In the genomic region with DNA sequence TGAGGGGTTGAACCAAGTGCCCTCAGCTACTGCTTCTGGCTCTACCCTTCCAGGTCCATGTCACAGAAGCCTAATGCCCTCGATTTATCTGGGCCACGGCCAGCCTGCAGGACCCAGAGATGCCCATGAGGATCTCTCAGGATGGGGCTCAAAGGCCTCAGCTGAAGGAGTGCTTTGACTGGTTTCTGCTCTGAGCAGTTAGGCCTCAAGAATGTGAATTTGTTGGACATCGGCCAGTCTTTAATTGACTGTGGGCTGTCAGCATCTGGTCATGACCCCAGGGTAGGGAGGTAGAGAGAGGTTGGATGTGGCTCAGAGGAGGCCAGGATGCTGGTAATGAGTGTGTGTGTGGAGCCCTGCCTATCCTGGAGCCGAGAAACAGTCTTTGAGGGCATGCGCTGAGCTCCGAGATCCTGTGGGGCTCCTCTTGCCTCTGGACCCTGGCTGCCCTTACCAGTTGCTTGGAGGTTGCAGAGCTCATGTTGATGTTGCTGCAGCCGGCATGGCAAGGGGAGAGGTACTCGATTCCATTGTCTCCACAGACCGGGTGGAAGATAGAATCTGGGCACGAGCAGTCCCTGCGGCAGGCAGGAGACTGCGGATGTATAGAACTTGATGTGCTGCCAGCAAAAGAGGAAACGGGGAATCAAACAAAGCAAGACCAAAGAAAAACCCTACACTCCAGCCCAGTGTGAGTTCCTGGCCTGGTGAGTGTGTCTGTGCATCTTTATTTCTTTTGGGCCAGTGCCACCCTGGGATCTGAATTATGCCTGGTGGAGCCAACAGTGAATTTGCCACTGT, we compare ENCODE assay signal across 10 cellular contexts. TPM values are rescaled to one million over a fixed set of nuclear protein-coding genes. Genes with fewer than 3 reads are reported as not detected.
DNase-seq lines count a peak whose midpoint lies in the region; ATAC-seq and TF ChIP-seq lines count a peak whose summit lies in the region.
"Had no signal": no experiment of that assay in that cellular context is flagged by ENCODE, and none has a peak within 500 bp of the region (broad histone marks: within the 10 kb centered on the region; RNA-seq: fewer than 3 reads in every experiment).

No MANE protein-coding gene starts in this region.

- ATAC-seq in lung (ENCODE audit: insufficient read depth, low FRiP score) = no peak
- ATAC-seq: activated CD4-positive, CD25-positive, alpha-beta regulatory T cell treated with anti-CD3 and anti-CD28 coated beads, Interleukin-2, amount 50 U/mL, for 24 hours had no signal

- H3K36me3 ChIP-seq in Loucy (ENCODE audit: insufficient read depth, low read length) (no peaks in the 10 kb centered on the region), lung (ENCODE audit: control insufficient read depth in 2 of 2, insufficient read depth in 2 of 2, low read length in 2 of 2) (peaks cover 0 to 4% of the 10 kb centered on the region in 2 donors), MM.1S (replicated peaks; ENCODE audit: insufficient read depth, low read length) (no peaks in the 10 kb centered on the region)

- H3K4me1 ChIP-seq in Loucy (ENCODE audit: insufficient read depth, low read length, poor library complexity, severe bottlenecking) (peaks cover 53% of the 10 kb centered on the region), lung (ENCODE audit: control insufficient read depth in 2 of 2, insufficient read depth in 2 of 2, low read length in 2 of 2) (peaks cover 0 to 32% of the 10 kb centered on the region in 2 donors), MM.1S (ENCODE audit: low read length) (peaks cover 12% of the 10 kb centered on the region)

- no peak overlapping the region for H3K9ac ChIP-seq in Loucy (ENCODE audit: low read depth, low read length, poor library complexity, severe bottlenecking)
- H3K9ac ChIP-seq in MM.1S (ENCODE audit: low read length) = no peak overlapping the region

- peaks cover 3% of the 10 kb centered on the region for H3K27me3 ChIP-seq in AG04450 (ENCODE audit: control insufficient read depth, insufficient read depth, low read length)
- H3K27me3 ChIP-seq in Loucy (ENCODE audit: insufficient read depth, low read length, poor library complexity, severe bottlenecking) = no peaks in the 10 kb centered on the region
- H3K27me3 ChIP-seq in lung (ENCODE audit: control insufficient read depth, insufficient read depth) = no peaks in the 10 kb centered on the region
- H3K27me3 ChIP-seq in MM.1S (replicated peaks; ENCODE audit: insufficient read depth, low read length) = no peaks in the 10 kb centered on the region

- H3K27ac Mint-ChIP-seq in activated naive CD4-positive, alpha-beta T cell treated with anti-CD3 and anti-CD28 coated beads, Interleukin-2, amount 10 ng/mL, durations not matched to agents 7 days and 5 days = no peak overlapping the region

- 45 to 48% methylated on average over 13 of the region's 13 CpGs for WGBS in lung, 2 donors

- H3K9me3 ChIP-seq in AG04450 (ENCODE audit: control insufficient read depth, insufficient read depth, low read length) (no peaks in the 10 kb centered on the region; the same call in 1 of the 2 replicates), Loucy (ENCODE audit: insufficient read depth, low read depth, low read length) (no peaks in the 10 kb centered on the region), lung (ENCODE audit: control insufficient read depth in 2 of 2, insufficient read depth in 1 of 2, low read length in 1 of 2) (peaks cover 0 to 2% of the 10 kb centered on the region in 2 donors), MM.1S (replicated peaks; ENCODE audit: insufficient read depth, low read length) (no peaks in the 10 kb centered on the region)
- H3K9me3 ChIP-seq: Caco-2 had no signal

- DNase-seq in AG04450 (ENCODE audit: low read depth, low spot score) (no peak), cerebellar cortex (ENCODE audit: low spot score) (peak; percentile 49), lung (ENCODE audit: low spot score) (peak; percentile 43), NCI-H526 treated with DMSO at 0.1 percent for 48 hours (lab: John Stamatoyannopoulos, UW) (no peak), MM.1S (no peak)
- DNase-seq in activated naive CD4-positive, alpha-beta T cell treated with anti-CD3 and anti-CD28 coated beads, Interleukin-2, amount 10 ng/mL, durations not matched to agents 7 days and 5 days = no peak
- no peak for DNase-seq in stimulated activated CD4-positive, alpha-beta T cell treated with anti-CD3 and anti-CD28 coated beads, Interleukin-12 subunit alpha, Interleukin-12 subunit beta, amount 100 ng/mL, for 4 hours

- H3F3A ChIP-seq in Loucy (ENCODE audit: low read depth) (no peaks in the 10 kb centered on the region), MM.1S (ENCODE audit: insufficient read depth, low read length) (no peaks in the 10 kb centered on the region; the same call in 1 of the 2 replicates)

- no peaks in the 10 kb centered on the region for H3K9me3 Mint-ChIP-seq in activated naive CD4-positive, alpha-beta T cell treated with anti-CD3 and anti-CD28 coated beads, Interleukin-2, amount 10 ng/mL, durations not matched to agents 7 days and 5 days

- H3K36me3 Mint-ChIP-seq in activated naive CD4-positive, alpha-beta T cell treated with anti-CD3 and anti-CD28 coated beads, Interleukin-2, amount 10 ng/mL, durations not matched to agents 7 days and 5 days = no peaks in the 10 kb centered on the region

- no peaks in the 10 kb centered on the region for H3K79me2 ChIP-seq in Loucy (ENCODE audit: insufficient read depth, low read length)
- no peaks in the 10 kb centered on the region for H3K79me2 ChIP-seq in MM.1S (ENCODE audit: low read length)

- TF ChIP-seq CTCF in AG04450 (IDR thresholded peaks at IDR 0.05; ENCODE audit: low read depth, low read length) = no peak
- no peak for TF ChIP-seq CTCF in Loucy (conservative IDR thresholded peaks at IDR 0.05; ENCODE audit: low read length)
- no peak for TF ChIP-seq CTCF in lung (IDR thresholded peaks at IDR 0.05; ENCODE audit: control extremely low read depth, extremely low read depth)
- TF ChIP-seq CTCF in MM.1S (IDR thresholded peaks at IDR 0.05; ENCODE audit: low read length) = no peak

- H2AFZ ChIP-seq in Loucy (ENCODE audit: low read length) (0 out of 2 replicates have a peak overlapping the region, but pooled peaks have one; percentile 48), MM.1S (ENCODE audit: low read length) (no peak overlapping the region)

- H4K20me1 ChIP-seq in Loucy (ENCODE audit: insufficient read depth, low read length, poor library complexity, severe bottlenecking) (no peaks in the 10 kb centered on the region), MM.1S (ENCODE audit: insufficient read depth, low read length) (no peaks in the 10 kb centered on the region)

- peaks cover 28% of the 10 kb centered on the region for H3K27me3 Mint-ChIP-seq in activated naive CD4-positive, alpha-beta T cell treated with anti-CD3 and anti-CD28 coated beads, Interleukin-2, amount 10 ng/mL, durations not matched to agents 7 days and 5 days

- no peak overlapping the region for H3K4me3 Mint-ChIP-seq in activated naive CD4-positive, alpha-beta T cell treated with anti-CD3 and anti-CD28 coated beads, Interleukin-2, amount 10 ng/mL, durations not matched to agents 7 days and 5 days

- POLR2A ChIA-PET in AG04450 (lab: Yijun Ruan, JAX) = interaction anchor here (2.5 kb wide), 1 partner anchor 18 kb away, joined by 7 read pairs; no protein-coding TSS in a partner anchor

- CTCF ChIA-PET in AG04450 (lab: Charles Lee) = interaction anchor here (1.8 to 2.5 kb wide), 2 partner anchors 14 to 267 kb away, joined by 4 to 21 read pairs; no protein-coding TSS in a partner anchor
- CTCF ChIA-PET in activated naive CD4-positive, alpha-beta T cell treated with anti-CD3 and anti-CD28 coated beads, Interleukin-2, amount 10 ng/mL, durations not matched to agents 7 days and 5 days (lab: Charles Lee) = interaction anchor here (0.7 kb wide), 1 partner anchor 16 kb away, joined by 3 read pairs; no protein-coding TSS in a partner anchor

- H3K9me2 ChIP-seq in Loucy (replicated peaks; ENCODE audit: low read depth, low read length) (no peaks in the 10 kb centered on the region), MM.1S (replicated peaks; ENCODE audit: insufficient read depth, low read length) (no peaks in the 10 kb centered on the region)

- peaks cover 10% of the 10 kb centered on the region for H3K4me1 Mint-ChIP-seq in activated naive CD4-positive, alpha-beta T cell treated with anti-CD3 and anti-CD28 coated beads, Interleukin-2, amount 10 ng/mL, durations not matched to agents 7 days and 5 days

- H3K27ac ChIP-seq in AG04450 (ENCODE audit: low read depth, low read length) (peak overlapping the region; percentile 77), lung (ENCODE audit: low read depth in 1 of 2, low read length in 1 of 2) (peak overlapping the region; percentile 67 to 82), MM.1S (ENCODE audit: low read length) (no peak overlapping the region)

- H3K4me2 ChIP-seq in Loucy (ENCODE audit: low read depth, low read length, poor library complexity, severe bottlenecking) (no peak overlapping the region), MM.1S (ENCODE audit: low read depth, low read length) (no peak overlapping the region)

- H3K4me3 ChIP-seq in AG04450 (ENCODE audit: low read depth, low read length) (no peak overlapping the region), Loucy (ENCODE audit: low read length, poor library complexity, severe bottlenecking) (no peak overlapping the region), lung (no peak overlapping the region), MM.1S (ENCODE audit: low read length) (no peak overlapping the region)

RNA-seq across cellular contexts. Expression of gene RAB6B, which starts 49.2 kb away (rescaled TPM):
- 2.2 and 2.3 TPM in 2 replicates for polyA plus RNA-seq in AG04450 (2011; rRNA removed)
- 2.0 and 3.4 TPM in 2 replicates for polyA minus RNA-seq in AG04450 (2011; rRNA and poly(A)+ RNA removed)
- 1 to 10 TPM; 3.3 to 5.1 TPM for total RNA-seq in lung
- polyA plus RNA-seq in lung = 1 to 10 TPM; 1.8 to 3.0 TPM

Comparison
In these comparisons a context has a peak if more than half of its experiments do, and no peak if none do; other contexts are left out.
1. DNase-seq: peak in cerebellar cortex (single experiment) and lung (single experiment); none in AG04450 (single experiment), NCI-H526 treated with DMSO at 0.1 percent for 48 hours (single experiment), activated naive CD4-positive, alpha-beta T cell treated with anti-CD3 and anti-CD28 coated beads, Interleukin-2, amount 10 ng/mL, durations not matched to agents 7 days and 5 days (single experiment), stimulated activated CD4-positive, alpha-beta T cell treated with anti-CD3 and anti-CD28 coated beads, Interleukin-12 subunit alpha, Interleukin-12 subunit beta, amount 100 ng/mL, for 4 hours (single experiment) and MM.1S (single experiment).